Comparison of ENCODE assay signal across 1 cellular context in the genomic region with DNA sequence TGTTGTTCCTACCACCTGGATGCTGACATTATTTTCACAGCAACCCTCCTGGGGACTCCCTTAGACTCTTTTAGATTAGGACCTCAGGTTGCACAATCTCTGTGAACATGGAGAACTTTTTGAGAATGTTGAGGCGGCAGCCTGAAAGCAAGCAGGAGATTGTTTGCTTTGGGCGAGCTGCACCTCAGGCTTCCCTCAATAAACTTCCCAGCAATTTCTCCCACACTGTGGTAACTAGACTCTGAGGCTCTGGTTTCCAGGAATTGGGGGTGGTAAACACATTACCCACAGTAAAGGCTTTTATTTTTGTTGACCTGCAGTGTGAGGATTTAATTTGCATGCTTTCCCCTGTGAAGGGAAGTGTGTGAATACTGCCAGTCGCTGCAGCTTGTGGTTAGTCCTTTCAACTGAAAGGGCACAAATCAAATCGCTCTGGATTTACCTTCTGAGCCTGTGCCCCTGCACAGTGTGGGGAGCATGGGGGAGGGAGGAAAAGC.
TF ChIP-seq lines count a peak whose summit lies in the region.

No MANE protein-coding gene starts in this region.

TF ChIP-seq in HepG2, 621 proteins besides CTCF, POLR2A, EP300 and RAD21 (continued from another document):
- TF ChIP-seq, protein P1, sequence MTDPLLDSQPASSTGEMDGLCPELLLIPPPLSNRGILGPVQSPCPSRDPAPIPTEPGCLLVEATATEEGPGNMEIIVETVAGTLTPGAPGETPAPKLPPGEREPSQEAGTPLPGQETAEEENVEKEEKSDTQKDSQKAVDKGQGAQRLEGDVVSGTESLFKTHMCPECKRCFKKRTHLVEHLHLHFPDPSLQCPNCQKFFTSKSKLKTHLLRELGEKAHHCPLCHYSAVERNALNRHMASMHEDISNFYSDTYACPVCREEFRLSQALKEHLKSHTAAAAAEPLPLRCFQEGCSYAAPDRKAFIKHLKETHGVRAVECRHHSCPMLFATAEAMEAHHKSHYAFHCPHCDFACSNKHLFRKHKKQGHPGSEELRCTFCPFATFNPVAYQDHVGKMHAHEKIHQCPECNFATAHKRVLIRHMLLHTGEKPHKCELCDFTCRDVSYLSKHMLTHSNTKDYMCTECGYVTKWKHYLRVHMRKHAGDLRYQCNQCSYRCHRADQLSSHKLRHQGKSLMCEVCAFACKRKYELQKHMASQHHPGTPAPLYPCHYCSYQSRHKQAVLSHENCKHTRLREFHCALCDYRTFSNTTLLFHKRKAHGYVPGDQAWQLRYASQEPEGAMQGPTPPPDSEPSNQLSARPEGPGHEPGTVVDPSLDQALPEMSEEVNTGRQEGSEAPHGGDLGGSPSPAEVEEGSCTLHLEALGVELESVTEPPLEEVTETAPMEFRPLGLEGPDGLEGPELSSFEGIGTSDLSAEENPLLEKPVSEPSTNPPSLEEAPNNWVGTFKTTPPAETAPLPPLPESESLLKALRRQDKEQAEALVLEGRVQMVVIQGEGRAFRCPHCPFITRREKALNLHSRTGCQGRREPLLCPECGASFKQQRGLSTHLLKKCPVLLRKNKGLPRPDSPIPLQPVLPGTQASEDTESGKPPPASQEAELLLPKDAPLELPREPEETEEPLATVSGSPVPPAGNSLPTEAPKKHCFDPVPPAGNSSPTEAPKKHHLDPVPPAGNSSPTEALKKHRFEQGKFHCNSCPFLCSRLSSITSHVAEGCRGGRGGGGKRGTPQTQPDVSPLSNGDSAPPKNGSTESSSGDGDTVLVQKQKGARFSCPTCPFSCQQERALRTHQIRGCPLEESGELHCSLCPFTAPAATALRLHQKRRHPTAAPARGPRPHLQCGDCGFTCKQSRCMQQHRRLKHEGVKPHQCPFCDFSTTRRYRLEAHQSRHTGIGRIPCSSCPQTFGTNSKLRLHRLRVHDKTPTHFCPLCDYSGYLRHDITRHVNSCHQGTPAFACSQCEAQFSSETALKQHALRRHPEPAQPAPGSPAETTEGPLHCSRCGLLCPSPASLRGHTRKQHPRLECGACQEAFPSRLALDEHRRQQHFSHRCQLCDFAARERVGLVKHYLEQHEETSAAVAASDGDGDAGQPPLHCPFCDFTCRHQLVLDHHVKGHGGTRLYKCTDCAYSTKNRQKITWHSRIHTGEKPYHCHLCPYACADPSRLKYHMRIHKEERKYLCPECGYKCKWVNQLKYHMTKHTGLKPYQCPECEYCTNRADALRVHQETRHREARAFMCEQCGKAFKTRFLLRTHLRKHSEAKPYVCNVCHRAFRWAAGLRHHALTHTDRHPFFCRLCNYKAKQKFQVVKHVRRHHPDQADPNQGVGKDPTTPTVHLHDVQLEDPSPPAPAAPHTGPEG (CRISPR knock-in tag; IDR thresholded peaks at IDR 0.05): no peak
- TF ChIP-seq ZFP36L1 (CRISPR knock-in tag; IDR thresholded peaks at IDR 0.05) (no peak), ZEB1 (IDR thresholded peaks at IDR 0.05; ENCODE audit: insufficient replicate concordance, low read depth) (no peak), ARNT (IDR thresholded peaks at IDR 0.05) (no peak), KMT2B (CRISPR knock-in tag; IDR thresholded peaks at IDR 0.05) (no peak), PHF21A (CRISPR knock-in tag; IDR thresholded peaks at IDR 0.05) (no peak), ZSCAN20 (CRISPR knock-in tag; IDR thresholded peaks at IDR 0.05; ENCODE audit: borderline replicate concordance) (no peak), FOXO1 (CRISPR knock-in tag; IDR thresholded peaks at IDR 0.05) (no peak), PHB2 (IDR thresholded peaks at IDR 0.05; ENCODE audit: partially characterized antibody) (no peak), ZNF747 (CRISPR knock-in tag; IDR thresholded peaks at IDR 0.05; ENCODE audit: borderline replicate concordance) (no peak), PLRG1 (conservative IDR thresholded peaks at IDR 0.05) (no peak), SAFB2 (CRISPR knock-in tag; IDR thresholded peaks at IDR 0.05; ENCODE audit: borderline replicate concordance, low read depth) (no peak), HMG20A (CRISPR knock-in tag; IDR thresholded peaks at IDR 0.05; ENCODE audit: borderline replicate concordance) (peak; percentile 62; the same call in 1 of the 2 replicates), CEBPB (IDR thresholded peaks at IDR 0.05; ENCODE audit: borderline replicate concordance, low read depth, low read length) (peak; percentile 72; the same call in 1 of the 2 replicates), RAD51 (IDR thresholded peaks at IDR 0.05; ENCODE audit: borderline replicate concordance) (no peak), CAMTA2 (CRISPR knock-in tag; IDR thresholded peaks at IDR 0.05; ENCODE audit: borderline replicate concordance) (no peak), ZNF598 (CRISPR knock-in tag; IDR thresholded peaks at IDR 0.05; ENCODE audit: borderline replicate concordance) (no peak), ZNF570 (CRISPR knock-in tag; IDR thresholded peaks at IDR 0.05; ENCODE audit: borderline replicate concordance) (no peak), ZNF292 (CRISPR knock-in tag; IDR thresholded peaks at IDR 0.05; ENCODE audit: borderline replicate concordance, low read depth) (no peak), HNRNPH1 (optimal IDR thresholded peaks at IDR 0.05; ENCODE audit: low read depth, low read length) (no peak)
- TF ChIP-seq, protein P2, sequence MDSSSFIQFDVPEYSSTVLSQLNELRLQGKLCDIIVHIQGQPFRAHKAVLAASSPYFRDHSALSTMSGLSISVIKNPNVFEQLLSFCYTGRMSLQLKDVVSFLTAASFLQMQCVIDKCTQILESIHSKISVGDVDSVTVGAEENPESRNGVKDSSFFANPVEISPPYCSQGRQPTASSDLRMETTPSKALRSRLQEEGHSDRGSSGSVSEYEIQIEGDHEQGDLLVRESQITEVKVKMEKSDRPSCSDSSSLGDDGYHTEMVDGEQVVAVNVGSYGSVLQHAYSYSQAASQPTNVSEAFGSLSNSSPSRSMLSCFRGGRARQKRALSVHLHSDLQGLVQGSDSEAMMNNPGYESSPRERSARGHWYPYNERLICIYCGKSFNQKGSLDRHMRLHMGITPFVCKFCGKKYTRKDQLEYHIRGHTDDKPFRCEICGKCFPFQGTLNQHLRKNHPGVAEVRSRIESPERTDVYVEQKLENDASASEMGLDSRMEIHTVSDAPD (CRISPR knock-in tag; IDR thresholded peaks at IDR 0.05): no peak
- TF ChIP-seq, protein P3, sequence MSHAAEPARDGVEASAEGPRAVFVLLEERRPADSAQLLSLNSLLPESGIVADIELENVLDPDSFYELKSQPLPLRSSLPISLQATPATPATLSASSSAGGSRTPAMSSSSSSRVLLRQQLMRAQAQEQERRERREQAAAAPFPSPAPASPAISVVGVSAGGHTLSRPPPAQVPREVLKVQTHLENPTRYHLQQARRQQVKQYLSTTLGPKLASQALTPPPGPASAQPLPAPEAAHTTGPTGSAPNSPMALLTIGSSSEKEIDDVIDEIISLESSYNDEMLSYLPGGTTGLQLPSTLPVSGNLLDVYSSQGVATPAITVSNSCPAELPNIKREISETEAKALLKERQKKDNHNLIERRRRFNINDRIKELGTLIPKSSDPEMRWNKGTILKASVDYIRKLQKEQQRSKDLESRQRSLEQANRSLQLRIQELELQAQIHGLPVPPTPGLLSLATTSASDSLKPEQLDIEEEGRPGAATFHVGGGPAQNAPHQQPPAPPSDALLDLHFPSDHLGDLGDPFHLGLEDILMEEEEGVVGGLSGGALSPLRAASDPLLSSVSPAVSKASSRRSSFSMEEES (CRISPR knock-in tag; IDR thresholded peaks at IDR 0.05): no peak
- TF ChIP-seq, protein P4, sequence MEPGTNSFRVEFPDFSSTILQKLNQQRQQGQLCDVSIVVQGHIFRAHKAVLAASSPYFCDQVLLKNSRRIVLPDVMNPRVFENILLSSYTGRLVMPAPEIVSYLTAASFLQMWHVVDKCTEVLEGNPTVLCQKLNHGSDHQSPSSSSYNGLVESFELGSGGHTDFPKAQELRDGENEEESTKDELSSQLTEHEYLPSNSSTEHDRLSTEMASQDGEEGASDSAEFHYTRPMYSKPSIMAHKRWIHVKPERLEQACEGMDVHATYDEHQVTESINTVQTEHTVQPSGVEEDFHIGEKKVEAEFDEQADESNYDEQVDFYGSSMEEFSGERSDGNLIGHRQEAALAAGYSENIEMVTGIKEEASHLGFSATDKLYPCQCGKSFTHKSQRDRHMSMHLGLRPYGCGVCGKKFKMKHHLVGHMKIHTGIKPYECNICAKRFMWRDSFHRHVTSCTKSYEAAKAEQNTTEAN (CRISPR knock-in tag; conservative IDR thresholded peaks at IDR 0.05): no peak
- TF ChIP-seq, protein P5, sequence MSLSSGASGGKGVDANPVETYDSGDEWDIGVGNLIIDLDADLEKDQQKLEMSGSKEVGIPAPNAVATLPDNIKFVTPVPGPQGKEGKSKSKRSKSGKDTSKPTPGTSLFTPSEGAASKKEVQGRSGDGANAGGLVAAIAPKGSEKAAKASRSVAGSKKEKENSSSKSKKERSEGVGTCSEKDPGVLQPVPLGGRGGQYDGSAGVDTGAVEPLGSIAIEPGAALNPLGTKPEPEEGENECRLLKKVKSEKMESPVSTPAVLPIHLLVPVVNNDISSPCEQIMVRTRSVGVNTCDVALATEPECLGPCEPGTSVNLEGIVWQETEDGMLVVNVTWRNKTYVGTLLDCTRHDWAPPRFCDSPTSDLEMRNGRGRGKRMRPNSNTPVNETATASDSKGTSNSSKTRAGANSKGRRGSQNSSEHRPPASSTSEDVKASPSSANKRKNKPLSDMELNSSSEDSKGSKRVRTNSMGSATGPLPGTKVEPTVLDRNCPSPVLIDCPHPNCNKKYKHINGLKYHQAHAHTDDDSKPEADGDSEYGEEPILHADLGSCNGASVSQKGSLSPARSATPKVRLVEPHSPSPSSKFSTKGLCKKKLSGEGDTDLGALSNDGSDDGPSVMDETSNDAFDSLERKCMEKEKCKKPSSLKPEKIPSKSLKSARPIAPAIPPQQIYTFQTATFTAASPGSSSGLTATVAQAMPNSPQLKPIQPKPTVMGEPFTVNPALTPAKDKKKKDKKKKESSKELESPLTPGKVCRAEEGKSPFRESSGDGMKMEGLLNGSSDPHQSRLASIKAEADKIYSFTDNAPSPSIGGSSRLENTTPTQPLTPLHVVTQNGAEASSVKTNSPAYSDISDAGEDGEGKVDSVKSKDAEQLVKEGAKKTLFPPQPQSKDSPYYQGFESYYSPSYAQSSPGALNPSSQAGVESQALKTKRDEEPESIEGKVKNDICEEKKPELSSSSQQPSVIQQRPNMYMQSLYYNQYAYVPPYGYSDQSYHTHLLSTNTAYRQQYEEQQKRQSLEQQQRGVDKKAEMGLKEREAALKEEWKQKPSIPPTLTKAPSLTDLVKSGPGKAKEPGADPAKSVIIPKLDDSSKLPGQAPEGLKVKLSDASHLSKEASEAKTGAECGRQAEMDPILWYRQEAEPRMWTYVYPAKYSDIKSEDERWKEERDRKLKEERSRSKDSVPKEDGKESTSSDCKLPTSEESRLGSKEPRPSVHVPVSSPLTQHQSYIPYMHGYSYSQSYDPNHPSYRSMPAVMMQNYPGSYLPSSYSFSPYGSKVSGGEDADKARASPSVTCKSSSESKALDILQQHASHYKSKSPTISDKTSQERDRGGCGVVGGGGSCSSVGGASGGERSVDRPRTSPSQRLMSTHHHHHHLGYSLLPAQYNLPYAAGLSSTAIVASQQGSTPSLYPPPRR (CRISPR knock-in tag; IDR thresholded peaks at IDR 0.05; ENCODE audit: borderline replicate concordance): no peak
- TF ChIP-seq, protein P6, sequence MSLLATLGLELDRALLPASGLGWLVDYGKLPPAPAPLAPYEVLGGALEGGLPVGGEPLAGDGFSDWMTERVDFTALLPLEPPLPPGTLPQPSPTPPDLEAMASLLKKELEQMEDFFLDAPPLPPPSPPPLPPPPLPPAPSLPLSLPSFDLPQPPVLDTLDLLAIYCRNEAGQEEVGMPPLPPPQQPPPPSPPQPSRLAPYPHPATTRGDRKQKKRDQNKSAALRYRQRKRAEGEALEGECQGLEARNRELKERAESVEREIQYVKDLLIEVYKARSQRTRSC (CRISPR knock-in tag; IDR thresholded peaks at IDR 0.05; ENCODE audit: low read depth): no peak
- TF ChIP-seq, protein P7, sequence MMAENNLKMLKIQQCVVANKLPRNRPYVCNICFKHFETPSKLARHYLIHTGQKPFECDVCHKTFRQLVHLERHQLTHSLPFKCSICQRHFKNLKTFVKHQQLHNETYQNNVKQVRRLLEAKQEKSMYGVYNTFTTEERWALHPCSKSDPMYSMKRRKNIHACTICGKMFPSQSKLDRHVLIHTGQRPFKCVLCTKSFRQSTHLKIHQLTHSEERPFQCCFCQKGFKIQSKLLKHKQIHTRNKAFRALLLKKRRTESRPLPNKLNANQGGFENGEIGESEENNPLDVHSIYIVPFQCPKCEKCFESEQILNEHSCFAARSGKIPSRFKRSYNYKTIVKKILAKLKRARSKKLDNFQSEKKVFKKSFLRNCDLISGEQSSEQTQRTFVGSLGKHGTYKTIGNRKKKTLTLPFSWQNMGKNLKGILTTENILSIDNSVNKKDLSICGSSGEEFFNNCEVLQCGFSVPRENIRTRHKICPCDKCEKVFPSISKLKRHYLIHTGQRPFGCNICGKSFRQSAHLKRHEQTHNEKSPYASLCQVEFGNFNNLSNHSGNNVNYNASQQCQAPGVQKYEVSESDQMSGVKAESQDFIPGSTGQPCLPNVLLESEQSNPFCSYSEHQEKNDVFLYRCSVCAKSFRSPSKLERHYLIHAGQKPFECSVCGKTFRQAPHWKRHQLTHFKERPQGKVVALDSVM (CRISPR knock-in tag; IDR thresholded peaks at IDR 0.05): no peak
- TF ChIP-seq, protein P8, sequence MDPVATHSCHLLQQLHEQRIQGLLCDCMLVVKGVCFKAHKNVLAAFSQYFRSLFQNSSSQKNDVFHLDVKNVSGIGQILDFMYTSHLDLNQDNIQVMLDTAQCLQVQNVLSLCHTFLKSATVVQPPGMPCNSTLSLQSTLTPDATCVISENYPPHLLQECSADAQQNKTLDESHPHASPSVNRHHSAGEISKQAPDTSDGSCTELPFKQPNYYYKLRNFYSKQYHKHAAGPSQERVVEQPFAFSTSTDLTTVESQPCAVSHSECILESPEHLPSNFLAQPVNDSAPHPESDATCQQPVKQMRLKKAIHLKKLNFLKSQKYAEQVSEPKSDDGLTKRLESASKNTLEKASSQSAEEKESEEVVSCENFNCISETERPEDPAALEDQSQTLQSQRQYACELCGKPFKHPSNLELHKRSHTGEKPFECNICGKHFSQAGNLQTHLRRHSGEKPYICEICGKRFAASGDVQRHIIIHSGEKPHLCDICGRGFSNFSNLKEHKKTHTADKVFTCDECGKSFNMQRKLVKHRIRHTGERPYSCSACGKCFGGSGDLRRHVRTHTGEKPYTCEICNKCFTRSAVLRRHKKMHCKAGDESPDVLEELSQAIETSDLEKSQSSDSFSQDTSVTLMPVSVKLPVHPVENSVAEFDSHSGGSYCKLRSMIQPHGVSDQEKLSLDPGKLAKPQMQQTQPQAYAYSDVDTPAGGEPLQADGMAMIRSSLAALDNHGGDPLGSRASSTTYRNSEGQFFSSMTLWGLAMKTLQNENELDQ (CRISPR knock-in tag; IDR thresholded peaks at IDR 0.05; ENCODE audit: borderline replicate concordance): no peak
- TF ChIP-seq, protein P9, sequence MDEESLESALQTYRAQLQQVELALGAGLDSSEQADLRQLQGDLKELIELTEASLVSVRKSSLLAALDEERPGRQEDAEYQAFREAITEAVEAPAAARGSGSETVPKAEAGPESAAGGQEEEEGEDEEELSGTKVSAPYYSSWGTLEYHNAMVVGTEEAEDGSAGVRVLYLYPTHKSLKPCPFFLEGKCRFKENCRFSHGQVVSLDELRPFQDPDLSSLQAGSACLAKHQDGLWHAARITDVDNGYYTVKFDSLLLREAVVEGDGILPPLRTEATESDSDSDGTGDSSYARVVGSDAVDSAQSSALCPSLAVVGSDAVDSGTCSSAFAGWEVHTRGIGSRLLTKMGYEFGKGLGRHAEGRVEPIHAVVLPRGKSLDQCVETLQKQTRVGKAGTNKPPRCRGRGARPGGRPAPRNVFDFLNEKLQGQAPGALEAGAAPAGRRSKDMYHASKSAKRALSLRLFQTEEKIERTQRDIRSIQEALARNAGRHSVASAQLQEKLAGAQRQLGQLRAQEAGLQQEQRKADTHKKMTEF (CRISPR knock-in tag; IDR thresholded peaks at IDR 0.05): no peak
